Comparison of ENCODE assay signal across 14 cellular contexts in the genomic region with DNA sequence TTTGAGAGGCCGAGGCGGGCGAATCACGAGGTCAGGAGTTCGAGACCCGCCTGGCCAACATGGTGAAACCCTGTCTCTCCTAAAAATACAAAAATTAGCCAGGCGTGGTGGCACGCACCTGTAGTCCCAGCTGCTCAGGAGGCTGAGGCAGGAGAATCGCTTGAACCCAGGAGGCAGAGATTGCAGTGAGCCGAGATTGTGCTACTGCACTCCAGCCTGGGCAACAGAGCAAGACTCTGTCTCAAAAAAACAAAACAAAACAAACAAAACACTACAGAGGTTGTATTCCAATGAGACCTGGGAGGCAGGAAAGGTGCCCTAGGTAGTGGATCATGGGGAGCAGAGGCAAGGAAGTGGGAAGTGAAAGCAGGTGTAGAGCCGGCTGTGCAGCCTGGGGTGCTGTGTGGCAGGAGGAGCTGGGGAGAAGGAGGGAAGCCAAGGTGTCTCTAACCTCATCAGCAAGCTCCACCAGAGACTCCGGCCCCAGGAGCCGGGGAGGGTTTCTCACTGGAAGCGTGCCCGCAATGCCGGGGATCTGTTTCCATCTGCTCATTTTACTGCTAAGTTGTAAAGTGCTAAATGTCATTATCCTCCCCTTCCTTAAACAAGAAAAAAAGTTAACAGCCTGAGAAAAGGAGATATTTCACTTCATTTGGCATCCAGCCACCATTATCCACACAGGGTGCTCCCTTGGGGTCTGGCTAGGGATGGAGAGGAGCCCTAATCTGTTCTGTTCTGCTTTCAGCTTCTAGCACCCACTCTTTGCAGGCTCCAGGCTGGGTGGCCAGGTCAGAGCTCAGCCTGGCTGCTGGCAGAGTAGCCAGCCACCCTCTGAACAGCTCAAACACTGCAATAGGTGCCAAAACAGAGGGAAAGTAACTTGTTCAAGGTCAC. TPM values are rescaled to one million over a fixed set of nuclear protein-coding genes. Genes with fewer than 3 reads are reported as not detected.
DNase-seq lines count a peak whose midpoint lies in the region; ATAC-seq and TF ChIP-seq lines count a peak whose summit lies in the region.
"Not testable (repeated sequence)": the region's sequence is repeated elsewhere in the genome, so short reads cannot be mapped to it uniquely, and the experiment has no call there.
"Had no signal": no experiment of that assay in that cellular context is flagged by ENCODE, and none has a peak within 500 bp of the region (broad histone marks: within the 10 kb centered on the region; RNA-seq: fewer than 3 reads in every experiment).

No MANE protein-coding gene starts in this region.

- not testable (repeated sequence) for H3K14ac ChIP-seq in neuronal stem cell (ENCODE audit: low read length)

- not testable (repeated sequence) for H2BK5ac ChIP-seq in neuronal stem cell (ENCODE audit: low read length)

- H3K36me3 Mint-ChIP-seq in stimulated activated effector memory CD8-positive, alpha-beta T cell treated with anti-CD3 and anti-CD28 coated beads, Interleukin-12 subunit alpha, Interleukin-12 subunit beta, amount 100 ng/mL, for 72 hours: not testable (repeated sequence)

- not testable (repeated sequence) for H3K4me1 ChIP-seq in right lobe of liver; neuronal stem cell (ENCODE audit: control insufficient read depth in 2 of 2, insufficient read depth in 1 of 2, low read depth in 1 of 2, low read length in 2 of 2)

- not testable (repeated sequence) for TF ChIP-seq POLR2A in right lobe of liver (IDR thresholded peaks at IDR 0.05)

- not testable (repeated sequence) for H4K91ac ChIP-seq in neuronal stem cell (ENCODE audit: low read depth, low read length, poor library complexity)

- not testable (repeated sequence) for H2BK15ac ChIP-seq in neuronal stem cell (ENCODE audit: low read length)

- H2AK5ac ChIP-seq in neuronal stem cell (ENCODE audit: low read depth, low read length): not testable (repeated sequence)

- not testable (repeated sequence) for H3K4me3 ChIP-seq in WERI-Rb-1 (ENCODE audit: low read depth, low read length); right lobe of liver; neuronal stem cell (ENCODE audit: low read length in 2 of 2)

- DNase-seq in DMS 273 (lab: John Stamatoyannopoulos, UW; ENCODE audit: unreplicated experiment) (peak; percentile 68), NCI-H2107 treated with DMSO at 0.1 percent for 48 hours (lab: John Stamatoyannopoulos, UW; ENCODE audit: unreplicated experiment) (peak; percentile 49), NCI-H69 (lab: John Stamatoyannopoulos, UW) (peak; percentile 79)
- DNase-seq in WERI-Rb-1; left ventricle myocardium superior; right lobe of liver; neuronal stem cell (ENCODE audit: low spot score); stimulated activated effector memory CD8-positive, alpha-beta T cell treated with anti-CD3 and anti-CD28 coated beads, Interleukin-12 subunit alpha, Interleukin-12 subunit beta, amount 100 ng/mL, for 72 hours (ENCODE audit: low spot score in 2 of 2): not testable (repeated sequence)

- H3K4me2 ChIP-seq in neuronal stem cell (ENCODE audit: insufficient read depth, low read length, poor library complexity, severe bottlenecking): not testable (repeated sequence)

- peak overlapping the region; percentile 46 for H3K18ac ChIP-seq in neuronal stem cell (ENCODE audit: low read length)

- not testable (repeated sequence) for H3K4me3 Mint-ChIP-seq in stimulated activated effector memory CD8-positive, alpha-beta T cell treated with anti-CD3 and anti-CD28 coated beads, Interleukin-12 subunit alpha, Interleukin-12 subunit beta, amount 100 ng/mL, for 72 hours

- H2AFZ ChIP-seq in neuronal stem cell (ENCODE audit: low read length): not testable (repeated sequence)

- ATAC-seq in left ventricle myocardium superior (peak; percentile 29), right lobe of liver (peak; percentile 24 to 75 (median 36))
- ATAC-seq in stimulated activated effector memory CD8-positive, alpha-beta T cell treated with anti-CD3 and anti-CD28 coated beads, Interleukin-12 subunit alpha, Interleukin-12 subunit beta, amount 100 ng/mL, for 72 hours: not testable (repeated sequence)

- H3K9me3 Mint-ChIP-seq in stimulated activated effector memory CD8-positive, alpha-beta T cell treated with anti-CD3 and anti-CD28 coated beads, Interleukin-12 subunit alpha, Interleukin-12 subunit beta, amount 100 ng/mL, for 72 hours: not testable (repeated sequence)

- peak overlapping the region; percentile 74; the same call in 1 of the 2 replicates for H3K27ac ChIP-seq in WERI-Rb-1
- not testable (repeated sequence) for H3K27ac ChIP-seq in right lobe of liver; neuronal stem cell (replicated peaks; ENCODE audit: low read length)

- not testable (repeated sequence) for H2BK12ac ChIP-seq in neuronal stem cell (ENCODE audit: low read length)

- H3K27me3 ChIP-seq in WERI-Rb-1 (ENCODE audit: insufficient read depth, low read depth, severe bottlenecking); right lobe of liver: not testable (repeated sequence)
- H3K27me3 ChIP-seq in neuronal stem cell (ENCODE audit: control insufficient read depth in 3 of 3, insufficient read depth in 3 of 3, low read depth in 1 of 3, low read length in 3 of 3): peaks cover 0 to 32% (median 8%) of the 10 kb centered on the region in 3 experiments

- peaks cover 11% of the 10 kb centered on the region for H3K4me1 Mint-ChIP-seq in stimulated activated effector memory CD8-positive, alpha-beta T cell treated with anti-CD3 and anti-CD28 coated beads, Interleukin-12 subunit alpha, Interleukin-12 subunit beta, amount 100 ng/mL, for 72 hours

- H3K27ac Mint-ChIP-seq in stimulated activated effector memory CD8-positive, alpha-beta T cell treated with anti-CD3 and anti-CD28 coated beads, Interleukin-12 subunit alpha, Interleukin-12 subunit beta, amount 100 ng/mL, for 72 hours: peak overlapping the region; percentile 23

- not testable (repeated sequence) for TF ChIP-seq CTCF in WERI-Rb-1 (IDR thresholded peaks at IDR 0.05; ENCODE audit: low read depth, low read length); right lobe of liver (IDR thresholded peaks at IDR 0.05)

- H3K9me3 ChIP-seq in WERI-Rb-1 (ENCODE audit: severe bottlenecking); right lobe of liver; neuronal stem cell (replicated peaks in 1 of 2; ENCODE audit: control insufficient read depth in 2 of 2, insufficient read depth in 1 of 2, low read depth in 1 of 2, low read length in 2 of 2): not testable (repeated sequence)

- not testable (repeated sequence) for H3K79me1 ChIP-seq in neuronal stem cell (ENCODE audit: low read depth, low read length)

- not testable (repeated sequence) for H3K36me3 ChIP-seq in WERI-Rb-1; right lobe of liver; neuronal stem cell (replicated peaks in 1 of 2; ENCODE audit: control insufficient read depth in 2 of 2, insufficient read depth in 2 of 2, low read length in 2 of 2)

- intact Hi-C loops in left ventricle myocardium superior (cut with micrococcal nuclease); right lobe of liver (cut with DNase I): not testable (repeated sequence)

- H3K4ac ChIP-seq in neuronal stem cell (ENCODE audit: low read length): not testable (repeated sequence)

- H3K23ac ChIP-seq in neuronal stem cell (ENCODE audit: low read depth, low read length, poor library complexity): not testable (repeated sequence)

- not testable (repeated sequence) for H2BK120ac ChIP-seq in neuronal stem cell (ENCODE audit: low read depth, low read length)

- peak overlapping the region; percentile 3 for H3K9ac ChIP-seq in neuronal stem cell (ENCODE audit: low read depth, low read length, poor library complexity)

- H4K8ac ChIP-seq in neuronal stem cell (ENCODE audit: low read depth, low read length): not testable (repeated sequence)

- 84% methylated on average over 16 of the region's 16 CpGs for WGBS in right lobe of liver (ENCODE audit: insufficient coverage, low coverage, low lambda C conversion rate, missing lambda C conversion rate)
- WGBS in neuronal stem cell (ENCODE audit: extremely low coverage in 2 of 2, insufficient read length in 2 of 2, insufficient replicate concordance in 1 of 2), 2 donors: no CpG with 5 or more reads among the region's 16 CpGs

RNA-seq across cellular contexts. Expression of a gene that starts 11.8 kb away (rescaled TPM):
- 4.0 TPM for total RNA-seq in left ventricle myocardium superior
- 1 to 10 TPM; 3.2 to 5.4 (median 4.0) TPM for total RNA-seq in right lobe of liver
- 6.1 TPM for polyA plus RNA-seq in neuronal stem cell (2013, experiment 1 of 2)
- 5.7 TPM for polyA plus RNA-seq in neuronal stem cell (2013, experiment 2 of 2)

RNA-seq across cellular contexts. Expression of a gene that starts 25.0 kb away (rescaled TPM):
- total RNA-seq in left ventricle myocardium superior (0.17 TPM), right lobe of liver (1 to 10 TPM; 2.7 to 8.9 (median 4.7) TPM)
- polyA plus RNA-seq in neuronal stem cell (2013, experiment 1 of 2): 0.07 TPM
- polyA plus RNA-seq in neuronal stem cell (2013, experiment 2 of 2): 0.06 TPM
- total RNA-seq: A172, GM23248, Right ventricle myocardium inferior, RPMI7951, SJCRH30 had no signal
- polyA plus RNA-seq: AG04450, GM23248 had no signal
